In the genomic region with DNA sequence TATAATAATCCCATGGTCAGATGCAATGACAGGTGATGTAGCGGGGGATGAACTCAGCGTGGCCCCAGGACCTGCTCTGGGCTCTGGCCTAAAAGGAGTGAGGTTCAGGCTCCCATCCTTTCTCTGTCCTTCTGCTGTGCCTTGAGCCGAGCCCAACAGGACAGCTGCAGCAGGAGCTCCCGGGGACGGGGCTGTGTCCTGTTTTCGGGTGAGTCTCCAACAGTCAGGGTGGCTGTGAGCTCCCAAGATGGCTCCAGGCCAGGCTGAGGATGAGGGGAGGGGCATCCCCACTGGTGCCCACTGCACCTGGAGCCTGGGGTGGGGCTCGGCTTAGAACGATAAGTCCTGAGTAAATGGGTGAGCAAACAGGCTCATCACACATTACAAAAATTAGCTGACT, we compare ENCODE assay signal across 21 cellular contexts.
"Had no signal": no experiment of that assay in that cellular context is flagged by ENCODE, and none has a peak within 500 bp of the region (broad histone marks: within the 10 kb centered on the region; RNA-seq: fewer than 3 reads in every experiment).

No MANE protein-coding gene starts in this region.

- H3K27me3 ChIP-seq: SJSA1 had no signal

- DNase-seq: KBM-7, NCI-H1048, NCI-H1105, NCI-H1417, NCI-H146, NCI-H1694 treated with DMSO at 0.1 percent for 48 hours, NCI-H1930, NCI-H2081, NCI-H2107, NCI-H2227 treated with DMSO at 0.1 percent for 48 hours, NCI-H524 treated with DMSO at 0.1 percent for 48 hours, NCI-H69, NCI-H774, Right ventricle myocardium superior, RPMI8226, SIG-M5 had no signal

- H3K9me3 ChIP-seq: SJSA1 had no signal

- H3K4me3 ChIP-seq: SJSA1, SK-N-MC had no signal

- FAIRE-seq: HTR-8/SVneo, RCC 7860 had no signal

- H3K27ac ChIP-seq: HL-60, SJSA1, SK-N-MC had no signal

- H3K36me3 ChIP-seq: SJSA1 had no signal
